Comparison of ENCODE assay signal across 1 cellular context in the genomic region with DNA sequence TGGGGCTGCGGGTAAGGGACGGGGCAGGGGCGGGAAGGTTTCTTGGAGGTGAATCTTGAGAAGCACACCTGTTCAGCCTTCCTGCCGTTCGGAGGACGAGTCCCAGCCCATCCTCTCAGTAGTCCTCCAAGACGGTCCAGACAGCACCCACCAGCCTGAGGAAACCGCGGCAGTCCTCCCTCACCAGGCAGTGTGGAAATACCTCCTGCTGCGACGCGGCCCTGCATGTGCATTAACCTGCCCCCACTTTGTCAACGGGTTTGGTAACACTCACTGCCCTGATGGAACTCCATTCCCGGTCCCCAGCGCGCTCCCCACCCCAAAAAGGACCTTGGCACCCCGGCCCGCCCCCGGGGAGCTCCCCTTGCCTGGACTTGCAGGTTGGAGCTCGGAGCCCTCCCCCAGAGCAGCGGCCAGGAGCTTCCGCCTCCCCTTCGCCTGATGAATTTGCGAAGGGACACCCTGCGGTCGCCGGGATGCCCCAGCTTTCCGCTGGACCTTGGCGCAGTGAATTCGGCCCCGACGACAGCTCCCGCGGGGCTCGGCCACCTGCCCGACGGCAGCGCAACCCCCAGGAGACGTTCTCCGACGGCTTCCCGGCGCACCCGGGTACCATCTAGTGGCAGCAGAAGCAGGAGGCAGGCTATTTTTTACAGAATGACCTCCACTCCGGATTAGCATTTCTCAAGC.
A peak's percentile ranks its signal among the peaks of the same experiment; 100 is the strongest.
TF ChIP-seq lines count a peak whose summit lies in the region.

No MANE protein-coding gene starts in this region.

TF ChIP-seq in HepG2, 621 proteins besides CTCF, POLR2A, EP300 and RAD21 (continued from another document):
- TF ChIP-seq ZNF318 (CRISPR knock-in tag; IDR thresholded peaks at IDR 0.05) = no peak
- no peak for TF ChIP-seq ZNF652 (CRISPR knock-in tag; IDR thresholded peaks at IDR 0.05; ENCODE audit: borderline replicate concordance, low read depth)
- no peak for TF ChIP-seq ZNF260 (CRISPR knock-in tag; IDR thresholded peaks at IDR 0.05; ENCODE audit: borderline replicate concordance, low read depth)
- TF ChIP-seq NFRKB (IDR thresholded peaks at IDR 0.05) = no peak
- TF ChIP-seq, protein P1, sequence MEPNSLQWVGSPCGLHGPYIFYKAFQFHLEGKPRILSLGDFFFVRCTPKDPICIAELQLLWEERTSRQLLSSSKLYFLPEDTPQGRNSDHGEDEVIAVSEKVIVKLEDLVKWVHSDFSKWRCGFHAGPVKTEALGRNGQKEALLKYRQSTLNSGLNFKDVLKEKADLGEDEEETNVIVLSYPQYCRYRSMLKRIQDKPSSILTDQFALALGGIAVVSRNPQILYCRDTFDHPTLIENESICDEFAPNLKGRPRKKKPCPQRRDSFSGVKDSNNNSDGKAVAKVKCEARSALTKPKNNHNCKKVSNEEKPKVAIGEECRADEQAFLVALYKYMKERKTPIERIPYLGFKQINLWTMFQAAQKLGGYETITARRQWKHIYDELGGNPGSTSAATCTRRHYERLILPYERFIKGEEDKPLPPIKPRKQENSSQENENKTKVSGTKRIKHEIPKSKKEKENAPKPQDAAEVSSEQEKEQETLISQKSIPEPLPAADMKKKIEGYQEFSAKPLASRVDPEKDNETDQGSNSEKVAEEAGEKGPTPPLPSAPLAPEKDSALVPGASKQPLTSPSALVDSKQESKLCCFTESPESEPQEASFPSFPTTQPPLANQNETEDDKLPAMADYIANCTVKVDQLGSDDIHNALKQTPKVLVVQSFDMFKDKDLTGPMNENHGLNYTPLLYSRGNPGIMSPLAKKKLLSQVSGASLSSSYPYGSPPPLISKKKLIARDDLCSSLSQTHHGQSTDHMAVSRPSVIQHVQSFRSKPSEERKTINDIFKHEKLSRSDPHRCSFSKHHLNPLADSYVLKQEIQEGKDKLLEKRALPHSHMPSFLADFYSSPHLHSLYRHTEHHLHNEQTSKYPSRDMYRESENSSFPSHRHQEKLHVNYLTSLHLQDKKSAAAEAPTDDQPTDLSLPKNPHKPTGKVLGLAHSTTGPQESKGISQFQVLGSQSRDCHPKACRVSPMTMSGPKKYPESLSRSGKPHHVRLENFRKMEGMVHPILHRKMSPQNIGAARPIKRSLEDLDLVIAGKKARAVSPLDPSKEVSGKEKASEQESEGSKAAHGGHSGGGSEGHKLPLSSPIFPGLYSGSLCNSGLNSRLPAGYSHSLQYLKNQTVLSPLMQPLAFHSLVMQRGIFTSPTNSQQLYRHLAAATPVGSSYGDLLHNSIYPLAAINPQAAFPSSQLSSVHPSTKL (CRISPR knock-in tag; IDR thresholded peaks at IDR 0.05) = no peak
- TF ChIP-seq, protein P2, sequence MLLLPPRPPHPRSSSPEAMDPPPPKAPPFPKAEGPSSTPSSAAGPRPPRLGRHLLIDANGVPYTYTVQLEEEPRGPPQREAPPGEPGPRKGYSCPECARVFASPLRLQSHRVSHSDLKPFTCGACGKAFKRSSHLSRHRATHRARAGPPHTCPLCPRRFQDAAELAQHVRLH (CRISPR knock-in tag; IDR thresholded peaks at IDR 0.05; ENCODE audit: borderline replicate concordance, low read depth) = no peak
- no peak for TF ChIP-seq ZBTB39 (CRISPR knock-in tag; IDR thresholded peaks at IDR 0.05)
- no peak for TF ChIP-seq ARNT (IDR thresholded peaks at IDR 0.05)
- no peak for TF ChIP-seq ZNF607 (CRISPR knock-in tag; IDR thresholded peaks at IDR 0.05; ENCODE audit: borderline replicate concordance)
- no peak for TF ChIP-seq NONO (IDR thresholded peaks at IDR 0.05)
- 0 out of 2 replicates have a peak, but pooled peaks have one; percentile 20 for TF ChIP-seq NONO (CRISPR knock-in tag; conservative IDR thresholded peaks at IDR 0.05)
- TF ChIP-seq, protein P3, sequence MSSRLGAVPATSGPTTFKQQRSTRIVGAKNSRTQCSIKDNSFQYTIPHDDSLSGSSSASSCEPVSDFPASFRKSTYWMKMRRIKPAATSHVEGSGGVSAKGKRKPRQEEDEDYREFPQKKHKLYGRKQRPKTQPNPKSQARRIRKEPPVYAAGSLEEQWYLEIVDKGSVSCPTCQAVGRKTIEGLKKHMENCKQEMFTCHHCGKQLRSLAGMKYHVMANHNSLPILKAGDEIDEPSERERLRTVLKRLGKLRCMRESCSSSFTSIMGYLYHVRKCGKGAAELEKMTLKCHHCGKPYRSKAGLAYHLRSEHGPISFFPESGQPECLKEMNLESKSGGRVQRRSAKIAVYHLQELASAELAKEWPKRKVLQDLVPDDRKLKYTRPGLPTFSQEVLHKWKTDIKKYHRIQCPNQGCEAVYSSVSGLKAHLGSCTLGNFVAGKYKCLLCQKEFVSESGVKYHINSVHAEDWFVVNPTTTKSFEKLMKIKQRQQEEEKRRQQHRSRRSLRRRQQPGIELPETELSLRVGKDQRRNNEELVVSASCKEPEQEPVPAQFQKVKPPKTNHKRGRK (CRISPR knock-in tag; IDR thresholded peaks at IDR 0.05) = no peak
- TF ChIP-seq ZNF446 (CRISPR knock-in tag; IDR thresholded peaks at IDR 0.05) = no peak
- no peak for TF ChIP-seq U2AF2 (IDR thresholded peaks at IDR 0.05; ENCODE audit: low read depth, low read length)
- no peak for TF ChIP-seq ZNF335 (CRISPR knock-in tag; IDR thresholded peaks at IDR 0.05)
- TF ChIP-seq ZBTB34 (CRISPR knock-in tag; IDR thresholded peaks at IDR 0.05) = no peak
- TF ChIP-seq XBP1 (CRISPR knock-in tag; IDR thresholded peaks at IDR 0.05) = no peak
- no peak for TF ChIP-seq ZNF180 (CRISPR knock-in tag; IDR thresholded peaks at IDR 0.05; ENCODE audit: borderline replicate concordance, low read depth)
- no peak for TF ChIP-seq RFXAP (CRISPR knock-in tag; IDR thresholded peaks at IDR 0.05; ENCODE audit: borderline replicate concordance)
- no peak for TF ChIP-seq ZNF761 (CRISPR knock-in tag; conservative IDR thresholded peaks at IDR 0.05)
- no peak for TF ChIP-seq ELF3 (CRISPR knock-in tag; IDR thresholded peaks at IDR 0.05)
- TF ChIP-seq ZNF3 (CRISPR knock-in tag; IDR thresholded peaks at IDR 0.05) = no peak
- peak; percentile 43 for TF ChIP-seq STAG1 (CRISPR knock-in tag; IDR thresholded peaks at IDR 0.05)
- peak; percentile 24 for TF ChIP-seq AGO1 (IDR thresholded peaks at IDR 0.05; ENCODE audit: low read depth, low read length, poor library complexity, severe bottlenecking)
- TF ChIP-seq, protein P4, sequence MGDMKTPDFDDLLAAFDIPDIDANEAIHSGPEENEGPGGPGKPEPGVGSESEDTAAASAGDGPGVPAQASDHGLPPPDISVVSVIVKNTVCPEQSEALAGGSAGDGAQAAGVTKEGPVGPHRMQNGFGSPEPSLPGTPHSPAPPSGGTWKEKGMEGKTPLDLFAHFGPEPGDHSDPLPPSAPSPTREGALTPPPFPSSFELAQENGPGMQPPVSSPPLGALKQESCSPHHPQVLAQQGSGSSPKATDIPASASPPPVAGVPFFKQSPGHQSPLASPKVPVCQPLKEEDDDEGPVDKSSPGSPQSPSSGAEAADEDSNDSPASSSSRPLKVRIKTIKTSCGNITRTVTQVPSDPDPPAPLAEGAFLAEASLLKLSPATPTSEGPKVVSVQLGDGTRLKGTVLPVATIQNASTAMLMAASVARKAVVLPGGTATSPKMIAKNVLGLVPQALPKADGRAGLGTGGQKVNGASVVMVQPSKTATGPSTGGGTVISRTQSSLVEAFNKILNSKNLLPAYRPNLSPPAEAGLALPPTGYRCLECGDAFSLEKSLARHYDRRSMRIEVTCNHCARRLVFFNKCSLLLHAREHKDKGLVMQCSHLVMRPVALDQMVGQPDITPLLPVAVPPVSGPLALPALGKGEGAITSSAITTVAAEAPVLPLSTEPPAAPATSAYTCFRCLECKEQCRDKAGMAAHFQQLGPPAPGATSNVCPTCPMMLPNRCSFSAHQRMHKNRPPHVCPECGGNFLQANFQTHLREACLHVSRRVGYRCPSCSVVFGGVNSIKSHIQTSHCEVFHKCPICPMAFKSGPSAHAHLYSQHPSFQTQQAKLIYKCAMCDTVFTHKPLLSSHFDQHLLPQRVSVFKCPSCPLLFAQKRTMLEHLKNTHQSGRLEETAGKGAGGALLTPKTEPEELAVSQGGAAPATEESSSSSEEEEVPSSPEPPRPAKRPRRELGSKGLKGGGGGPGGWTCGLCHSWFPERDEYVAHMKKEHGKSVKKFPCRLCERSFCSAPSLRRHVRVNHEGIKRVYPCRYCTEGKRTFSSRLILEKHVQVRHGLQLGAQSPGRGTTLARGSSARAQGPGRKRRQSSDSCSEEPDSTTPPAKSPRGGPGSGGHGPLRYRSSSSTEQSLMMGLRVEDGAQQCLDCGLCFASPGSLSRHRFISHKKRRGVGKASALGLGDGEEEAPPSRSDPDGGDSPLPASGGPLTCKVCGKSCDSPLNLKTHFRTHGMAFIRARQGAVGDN (CRISPR knock-in tag; IDR thresholded peaks at IDR 0.05) = peak; percentile 20; the same call in 1 of the 2 replicates
